Comparison of ENCODE assay signal across 9 cellular contexts in genomic region chr9:95552814-95553546, GRCh38. TPM values are rescaled to one million over a fixed set of nuclear protein-coding genes. Genes with fewer than 3 reads are reported as not detected.
DNase-seq lines count a peak whose midpoint lies in the region; ATAC-seq and TF ChIP-seq lines count a peak whose summit lies in the region.
"Had no signal": no experiment of that assay in that cellular context is flagged by ENCODE, and none has a peak within 500 bp of the region (broad histone marks: within the 10 kb centered on the region; RNA-seq: fewer than 3 reads in every experiment).

No MANE protein-coding gene starts in this region.

- H3K9ac ChIP-seq in NT2/D1 (ENCODE audit: insufficient read length, low read depth) = peak overlapping the region; percentile 76

- H3K4me3 ChIP-seq in NT2/D1 (ENCODE audit: insufficient read length, low read depth) (peak overlapping the region; percentile 38), cardiac fibroblast (replicated peaks in 1 of 2; ENCODE audit: low read depth in 2 of 2, low read length in 2 of 2) (peak overlapping the region in 1 of 2 donors; percentile 26), kidney epithelial cell (ENCODE audit: low read depth, low read length) (peak overlapping the region; percentile 15)

- H3K36me3 ChIP-seq in NT2/D1 (ENCODE audit: insufficient read depth, insufficient read length, low read length) (no peaks in the 10 kb centered on the region), kidney epithelial cell (ENCODE audit: control insufficient read depth, insufficient read depth, low read length) (no peaks in the 10 kb centered on the region)

- ATAC-seq in HG02981 (IDR thresholded peaks at IDR 0.05; ENCODE audit: unreplicated experiment) (no peak), GM21717 (IDR thresholded peaks at IDR 0.05; ENCODE audit: unreplicated experiment) (no peak)
- no peak for ATAC-seq in activated T-helper 17 cell treated with anti-CD3 and anti-CD28 coated beads, Interleukin-2, amount 50 U/mL, for 72 hours (replicated peaks)
- ATAC-seq: left colon had no signal

- H3K27me3 ChIP-seq in NT2/D1 (ENCODE audit: insufficient read depth, insufficient read length) (peaks cover 26% of the 10 kb centered on the region), kidney epithelial cell (ENCODE audit: control insufficient read depth, insufficient read depth, low read length) (peaks cover 5% of the 10 kb centered on the region)

- no peaks in the 10 kb centered on the region for H3K9me3 Mint-ChIP-seq in activated T-helper 17 cell treated with anti-CD3 and anti-CD28 coated beads, Interleukin-2, amount 50 U/mL, for 72 hours

- H3K27me3 Mint-ChIP-seq in activated T-helper 17 cell treated with anti-CD3 and anti-CD28 coated beads, Interleukin-2, amount 50 U/mL, for 72 hours = peaks cover 40% of the 10 kb centered on the region

- TF ChIP-seq CTCF in cardiac fibroblast (IDR thresholded peaks at IDR 0.05; ENCODE audit: low read depth, low read length) = no peak
- no peak for TF ChIP-seq CTCF in kidney epithelial cell (IDR thresholded peaks at IDR 0.05; ENCODE audit: insufficient read depth, low read length, poor library complexity, severe bottlenecking)

- DNase-seq in NT2/D1 (ENCODE audit: low read depth, low spot score) (peak; percentile 84), cardiac fibroblast (ENCODE audit: low read depth in 2 of 2) (peak; percentile 40 to 63), kidney epithelial cell (ENCODE audit: low read depth) (no peak)
- peak; percentile 31 for DNase-seq in stimulated activated CD8-positive, alpha-beta memory T cell treated with anti-CD3 and anti-CD28 coated beads, Interleukin-4, amount 100 ng/mL, for 48 hours
- DNase-seq: left colon, NCI-H2081 had no signal

- peaks cover 5% of the 10 kb centered on the region; the same call in 1 of the 2 replicates for H3K9me3 ChIP-seq in NT2/D1 (ENCODE audit: insufficient read depth, low read length)

- no peak overlapping the region for H3K4me3 Mint-ChIP-seq in activated T-helper 17 cell treated with anti-CD3 and anti-CD28 coated beads, Interleukin-2, amount 50 U/mL, for 72 hours

- H3K27ac Mint-ChIP-seq in activated T-helper 17 cell treated with anti-CD3 and anti-CD28 coated beads, Interleukin-2, amount 50 U/mL, for 72 hours = no peak overlapping the region

- no peaks in the 10 kb centered on the region for H3K36me3 Mint-ChIP-seq in activated T-helper 17 cell treated with anti-CD3 and anti-CD28 coated beads, Interleukin-2, amount 50 U/mL, for 72 hours (ENCODE audit: low read depth)

- peaks cover 5% of the 10 kb centered on the region for H3K4me1 Mint-ChIP-seq in activated T-helper 17 cell treated with anti-CD3 and anti-CD28 coated beads, Interleukin-2, amount 50 U/mL, for 72 hours

- H3K4me1 ChIP-seq in NT2/D1 (ENCODE audit: insufficient read depth, insufficient read length) = peaks cover 3% of the 10 kb centered on the region

RNA-seq across cellular contexts. Expression of gene PTCH1, which starts 36.2 kb away (rescaled TPM):
- 2.8 and 7.3 TPM in 2 replicates for total RNA-seq in kidney epithelial cell
- 1 to 10 TPM; 2.0 to 8.6 TPM for total RNA-seq in activated T-helper 17 cell treated with anti-CD3 and anti-CD28 coated beads, Interleukin-2, amount 50 U/mL, for 72 hours
